1 cellular context compared by ENCODE assay signal in genomic region chr10:78688221-78688944, GRCh38.
TF ChIP-seq lines count a peak whose summit lies in the region.

No MANE protein-coding gene starts in this region.

TF ChIP-seq in SK-N-SH treated with all-trans-retinoic acid at 6 μM for 48 hours, 23 proteins besides CTCF, POLR2A, EP300 and RAD21 (continued from another document):
- TF ChIP-seq TCF4 (CRISPR knock-in tag; IDR thresholded peaks at IDR 0.05; ENCODE audit: borderline replicate concordance) (no peak), PPARA (CRISPR knock-in tag; IDR thresholded peaks at IDR 0.05; ENCODE audit: borderline replicate concordance) (no peak), ZNF565 (CRISPR knock-in tag; conservative IDR thresholded peaks at IDR 0.05; ENCODE audit: low read depth) (no peak), RARB (CRISPR knock-in tag; IDR thresholded peaks at IDR 0.05) (no peak)
